ENCODE assay signal across 8 cellular contexts in the genomic region with DNA sequence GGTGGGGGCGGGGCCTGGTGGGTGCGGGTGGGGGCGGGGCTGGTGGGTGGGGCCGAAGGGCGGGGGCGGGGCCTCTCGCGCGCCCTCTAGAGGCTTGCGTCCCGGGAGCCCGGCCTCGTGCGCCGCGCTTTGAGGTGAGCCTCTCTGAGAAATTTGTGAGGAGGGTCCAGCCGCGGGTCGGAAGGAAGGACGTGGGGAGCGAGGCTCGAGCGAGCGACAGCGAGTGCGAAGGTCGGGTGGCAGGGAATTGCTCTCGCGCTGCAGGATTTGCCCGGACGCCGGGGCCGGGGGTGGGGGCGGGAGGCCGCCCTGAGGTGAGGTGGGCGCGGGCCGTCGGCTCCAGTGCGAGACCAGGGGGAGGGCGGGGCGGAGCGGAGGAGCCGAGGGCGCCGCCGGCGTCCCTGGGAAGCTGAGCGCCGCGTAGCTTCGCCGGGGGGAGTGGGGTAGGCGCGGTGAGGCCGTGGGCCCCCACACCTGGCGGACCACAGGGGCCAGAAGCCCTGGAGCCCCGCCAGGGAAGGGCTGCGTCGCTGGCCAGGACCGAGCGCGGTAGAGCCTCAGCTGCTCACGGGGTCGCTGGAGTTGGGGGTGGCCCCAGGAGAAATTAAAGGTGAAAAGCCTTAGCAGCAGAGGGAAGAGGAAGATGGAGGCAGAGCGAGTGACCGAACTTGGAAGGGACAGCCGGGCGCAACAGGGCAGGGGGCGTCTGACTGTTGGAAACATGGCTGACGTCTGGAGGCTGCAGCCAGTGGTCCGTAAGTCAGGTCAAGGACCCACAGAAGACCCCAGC.
DNase-seq lines count a peak whose midpoint lies in the region; TF ChIP-seq lines count a peak whose summit lies in the region.

No MANE protein-coding gene starts in this region.

- no CpG with 5 or more reads among the region's 72 CpGs for WGBS in iPS DF 6.9 (ENCODE audit: insufficient coverage, insufficient read length)

- peak; percentile 27 for TF ChIP-seq CTCF in HFF-Myc (IDR thresholded peaks at IDR 0.05; ENCODE audit: low read depth, low read length, missing control alignments)

- peak in 2 of 3 experiments; percentile 25 to 37 for DNase-seq in activated CD8-positive, alpha-beta memory T cell treated with anti-CD3 and anti-CD28 coated beads for 48 hours (ENCODE audit: low read depth in 2 of 3, low spot score in 2 of 3)
- DNase-seq in activated CD8-positive, alpha-beta memory T cell treated with anti-CD3 and anti-CD28 coated beads for 24 hours: no peak
- DNase-seq in HFF-Myc (ENCODE audit: extremely low read depth, low read depth) (no peak), NCI-H146 (lab: John Stamatoyannopoulos, UW) (peak; percentile 59), iPS DF 6.9 (ENCODE audit: low read depth, low spot score) (no peak)
- peak; percentile 55 for DNase-seq in activated naive CD4-positive, alpha-beta T cell treated with anti-CD3 and anti-CD28 coated beads, Interleukin-2, amount 50 U/mL, for 16 hours
- DNase-seq in stimulated activated CD4-positive, alpha-beta T cell treated with anti-CD3 and anti-CD28 coated beads, Interleukin-2, amount 100 ng/mL, for 24 hours: no peak

- H3K27ac ChIP-seq in iPS DF 6.9 (ENCODE audit: low read length): no peak overlapping the region
- peak overlapping the region; percentile 18 to 94 (median 76) for H3K27ac ChIP-seq in skin epidermis

- H3K4me1 ChIP-seq in iPS DF 6.9 (ENCODE audit: control insufficient read depth, insufficient read depth, low read length): no peaks in the 10 kb centered on the region; the same call in 1 of the 2 replicates

- no peaks in the 10 kb centered on the region for H3K9me3 ChIP-seq in iPS DF 6.9 (ENCODE audit: control insufficient read depth, insufficient read depth, low read length)

- H3K36me3 ChIP-seq in iPS DF 6.9 (ENCODE audit: control insufficient read depth, insufficient read depth, low read length): peaks cover 1% of the 10 kb centered on the region; the same call in 1 of the 2 replicates

- H3K4me3 ChIP-seq in HFF-Myc (replicated peaks; ENCODE audit: low read depth, low read length): peak overlapping the region; percentile 52
- peak overlapping the region; percentile 58 for H3K4me3 ChIP-seq in iPS DF 6.9 (ENCODE audit: low read length)
- peak overlapping the region; percentile 52 to 99 (median 86) for H3K4me3 ChIP-seq in skin epidermis

- H3K27me3 ChIP-seq in iPS DF 6.9 (ENCODE audit: control insufficient read depth, insufficient read depth, low read length): no peaks in the 10 kb centered on the region

Comparison
In these comparisons a context has a peak if more than half of its experiments do, and no peak if none do; other contexts are left out.
1. DNase-seq: peak in activated CD8-positive, alpha-beta memory T cell treated with anti-CD3 and anti-CD28 coated beads for 48 hours (2 of 3), NCI-H146 (single experiment) and activated naive CD4-positive, alpha-beta T cell treated with anti-CD3 and anti-CD28 coated beads, Interleukin-2, amount 50 U/mL, for 16 hours (single experiment); none in activated CD8-positive, alpha-beta memory T cell treated with anti-CD3 and anti-CD28 coated beads for 24 hours (single experiment), HFF-Myc (single experiment), iPS DF 6.9 (single experiment) and stimulated activated CD4-positive, alpha-beta T cell treated with anti-CD3 and anti-CD28 coated beads, Interleukin-2, amount 100 ng/mL, for 24 hours (0 of 2).
2. Peak in every context shown above with its lines, with median percentiles within 50 percentile points of each other: H3K4me3 ChIP-seq.